ENCODE assay signal across 1 cellular context in genomic region chr16:57863434-57864160, GRCh38.
A peak's percentile ranks its signal among the peaks of the same experiment; 100 is the strongest.
TF ChIP-seq lines count a peak whose summit lies in the region.

No MANE protein-coding gene starts in this region.

TF ChIP-seq in HepG2, 621 proteins besides CTCF, POLR2A, EP300 and RAD21 (continued from another document):
- 0 out of 2 replicates have a peak, but pooled peaks have one; percentile 27 for TF ChIP-seq HNF1A (IDR thresholded peaks at IDR 0.05; ENCODE audit: low read depth)
- no peak for TF ChIP-seq HNF1A (CRISPR knock-in tag; IDR thresholded peaks at IDR 0.05; ENCODE audit: borderline replicate concordance)
- no peak for TF ChIP-seq MED1 (CRISPR knock-in tag; IDR thresholded peaks at IDR 0.05)
- no peak for TF ChIP-seq ZNF468 (CRISPR knock-in tag; IDR thresholded peaks at IDR 0.05)
- TF ChIP-seq HOXA5 (CRISPR knock-in tag; IDR thresholded peaks at IDR 0.05), result no peak
- no peak for TF ChIP-seq MATR3 (CRISPR knock-in tag; IDR thresholded peaks at IDR 0.05)
- no peak for TF ChIP-seq RXRA (CRISPR knock-in tag; IDR thresholded peaks at IDR 0.05)
- no peak for TF ChIP-seq KLF11 (CRISPR knock-in tag; IDR thresholded peaks at IDR 0.05)
- 0 out of 2 replicates have a peak, but pooled peaks have one; percentile 11 for TF ChIP-seq RFXAP (CRISPR knock-in tag; IDR thresholded peaks at IDR 0.05; ENCODE audit: borderline replicate concordance)
- TF ChIP-seq ZBTB44 (CRISPR knock-in tag; IDR thresholded peaks at IDR 0.05), result no peak
- peak; percentile 27; the same call in 1 of the 2 replicates for TF ChIP-seq GATA4 (IDR thresholded peaks at IDR 0.05; ENCODE audit: borderline replicate concordance, low read depth)
- TF ChIP-seq ZNF451 (CRISPR knock-in tag; IDR thresholded peaks at IDR 0.05), result no peak
